In genomic region chr1:209433649-209434031, GRCh38 we compare ENCODE assay signal across 15 cellular contexts.
DNase-seq lines count a peak whose midpoint lies in the region; ATAC-seq and TF ChIP-seq lines count a peak whose summit lies in the region.
"Had no signal": no experiment of that assay in that cellular context is flagged by ENCODE, and none has a peak within 500 bp of the region (broad histone marks: within the 10 kb centered on the region; RNA-seq: fewer than 3 reads in every experiment).

No MANE protein-coding gene starts in this region.

- H3K36me3 Mint-ChIP-seq in mesothelial cell of epicardium: no peaks in the 10 kb centered on the region

- no peak for ATAC-seq in GM18909 (IDR thresholded peaks at IDR 0.05; ENCODE audit: poor library complexity, unreplicated experiment)
- ATAC-seq in HG02623 (IDR thresholded peaks at IDR 0.05; ENCODE audit: unreplicated experiment): no peak
- ATAC-seq in GM18498 (IDR thresholded peaks at IDR 0.05; ENCODE audit: unreplicated experiment): no peak
- ATAC-seq: K562 had no signal

- no peaks in the 10 kb centered on the region for H3K9me3 Mint-ChIP-seq in mesothelial cell of epicardium

- no peaks in the 10 kb centered on the region for H3K9me3 ChIP-seq in HUES6 (ENCODE audit: control insufficient read depth, insufficient read depth, low read depth, low read length)
- no peaks in the 10 kb centered on the region for H3K9me3 ChIP-seq in breast epithelium

- H3K4me1 ChIP-seq in HUES6 (ENCODE audit: control insufficient read depth, insufficient read depth, low read length): peaks cover 71% of the 10 kb centered on the region
- peaks cover 3 to 8% of the 10 kb centered on the region in 2 donors for H3K4me1 ChIP-seq in breast epithelium

- intact Hi-C loops in breast epithelium (cut with DNase I; ENCODE audit: low total_unique reads): no loop called here

- H3K27me3 Mint-ChIP-seq in mesothelial cell of epicardium (ENCODE audit: low read depth): no peaks in the 10 kb centered on the region

- peak overlapping the region; percentile 97 for H3K27ac Mint-ChIP-seq in mesothelial cell of epicardium
- H3K27ac Mint-ChIP-seq: nephron progenitor cell had no signal

- H3K4me3 Mint-ChIP-seq in mesothelial cell of epicardium: peak overlapping the region; percentile 37
- H3K4me3 Mint-ChIP-seq: nephron progenitor cell had no signal

- H3K36me3 ChIP-seq in HUES6 (ENCODE audit: control insufficient read depth, insufficient read depth, low read length) (peaks cover 25% of the 10 kb centered on the region), breast epithelium (no peaks in the 10 kb centered on the region)

- H3K4me3 ChIP-seq in HUES6 (ENCODE audit: low read depth, low read length) (no peak overlapping the region; the same call in 1 of the 2 replicates), breast epithelium (peak overlapping the region in 1 of 3 donors; percentile 74)
- H3K4me3 ChIP-seq: K562 had no signal

- H3K4me1 Mint-ChIP-seq in mesothelial cell of epicardium: peaks cover 66% of the 10 kb centered on the region

- H3K27me3 ChIP-seq in HUES6 (ENCODE audit: control insufficient read depth, insufficient read depth, low read length): no peaks in the 10 kb centered on the region
- no peaks in the 10 kb centered on the region for H3K27me3 ChIP-seq in breast epithelium

- peak overlapping the region; percentile 59 for H3K9ac ChIP-seq in HUES6 (ENCODE audit: low read length)

- peak; percentile 47 for DNase-seq in AG08395 (ENCODE audit: low spot score)
- no peak for DNase-seq in breast epithelium (ENCODE audit: low spot score in 2 of 2)
- no peak for DNase-seq in mesothelial cell of epicardium (ENCODE audit: low spot score in 2 of 2, unreplicated experiment in 2 of 2)
- no peak for DNase-seq in DMS114 treated with DMSO at 0.1 percent for 48 hours (lab: John Stamatoyannopoulos, UW; ENCODE audit: unreplicated experiment)
- DNase-seq: activated CD4-positive, alpha-beta T cell treated with anti-CD3 and anti-CD28 coated beads for 48 hours; activated T-cell treated with anti-CD3 and anti-CD28 coated beads, Interleukin-2, amount 50 U/mL, for 1 hour; erythroblast; NCI-H1694 treated with DMSO at 0.1 percent for 48 hours; nephron progenitor cell; stimulated activated CD4-positive, alpha-beta T cell treated with anti-CD3 and anti-CD28 coated beads, Interleukin-2, amount 100 ng/mL, for 48 hours had no signal

- TF ChIP-seq CTCF in breast epithelium (IDR thresholded peaks at IDR 0.05): no peak
- no peak for TF ChIP-seq CTCF in mesothelial cell of epicardium (IDR thresholded peaks at IDR 0.05; ENCODE audit: unreplicated experiment)

- H3K27ac ChIP-seq in HUES6 (ENCODE audit: low read depth, low read length) (peak overlapping the region; percentile 95), breast epithelium (peak overlapping the region; percentile 75 to 92)

- TF ChIP-seq POLR2A in breast epithelium (IDR thresholded peaks at IDR 0.05): no peak
